ENCODE assay signal across 15 cellular contexts in genomic region chr2:85994897-85995647, GRCh38.
A peak's percentile ranks its signal among the peaks of the same experiment; 100 is the strongest.
DNase-seq lines count a peak whose midpoint lies in the region; ATAC-seq and TF ChIP-seq lines count a peak whose summit lies in the region.
"Had no signal": no experiment of that assay in that cellular context is flagged by ENCODE, and none has a peak within 500 bp of the region (broad histone marks: within the 10 kb centered on the region; RNA-seq: fewer than 3 reads in every experiment).

No MANE protein-coding gene starts in this region.

- H3K9ac ChIP-seq in mammary epithelial cell (ENCODE audit: insufficient read depth, low read length), result no peak overlapping the region

- H3K79me2 ChIP-seq in mammary epithelial cell (ENCODE audit: insufficient read depth, low read length), result no peaks in the 10 kb centered on the region

- H3K36me3 Mint-ChIP-seq in T-cell (no peaks in the 10 kb centered on the region), memory B cell (no peaks in the 10 kb centered on the region)

- H3K4me1 ChIP-seq in breast epithelium, result peaks cover 9 to 11% of the 10 kb centered on the region in 2 donors
- no peaks in the 10 kb centered on the region for H3K4me1 ChIP-seq in mammary epithelial cell (ENCODE audit: insufficient read depth, low read length)
- peaks cover 63 to 68% of the 10 kb centered on the region in 2 donors for H3K4me1 ChIP-seq in thyroid gland
- H3K4me1 ChIP-seq: HAP-1 had no signal

- H3K27ac Mint-ChIP-seq in T-cell (peak overlapping the region; percentile 39 to 43), memory B cell (peak overlapping the region; percentile 84)

- intact Hi-C loops in breast epithelium (cut with DNase I; ENCODE audit: low total_unique reads) (no loop called here), mammary epithelial cell (cut with micrococcal nuclease) (no loop called here), thyroid gland (cut with DNase I) (loop anchor here (10.0 kb wide), 1 partner anchor 90 kb away; no protein-coding TSS in a partner anchor)

- TF ChIP-seq CTCF in breast epithelium (IDR thresholded peaks at IDR 0.05) (no peak), mammary epithelial cell (conservative IDR thresholded peaks at IDR 0.05 in 1 of 2, IDR thresholded peaks at IDR 0.05 in 1 of 2; ENCODE audit: extremely low read depth in 1 of 2, insufficient read depth in 1 of 2, low read depth in 1 of 2, low read length in 2 of 2) (no peak), thyroid gland (IDR thresholded peaks at IDR 0.05) (no peak)

- peaks cover 0 to under 1% (median under 1%) of the 10 kb centered on the region in 3 donors for H3K9me3 Mint-ChIP-seq in T-cell
- H3K9me3 Mint-ChIP-seq in memory B cell, result peaks cover under 1% of the 10 kb centered on the region

- no TSS peak for BruUV-seq in mammary epithelial cell (replicated peaks; lab: Mats Ljungman, UMichigan)

- peaks cover 39 to 63% (median 48%) of the 10 kb centered on the region in 3 donors for H3K4me1 Mint-ChIP-seq in T-cell
- H3K4me1 Mint-ChIP-seq in memory B cell, result peaks cover 47% of the 10 kb centered on the region

- POLR2A ChIA-PET in T-cell (lab: Charles Lee), result interaction anchor here in 1 of 2 donors (0.7 to 0.8 kb wide), 2 partner anchors 85 to 131 kb away, joined by 3 to 7 read pairs; no protein-coding TSS in a partner anchor

- DNase-seq in breast epithelium (ENCODE audit: low spot score in 2 of 2), result peak; percentile 15 to 43
- DNase-seq in mammary epithelial cell, result no peak
- no peak for DNase-seq in T-cell
- no peak for DNase-seq in memory B cell (ENCODE audit: low spot score in 2 of 2)
- DNase-seq in thyroid gland, result no peak
- DNase-seq in NCI-H146 (lab: John Stamatoyannopoulos, UW), result no peak
- no peak for DNase-seq in activated CD4-positive, alpha-beta T cell treated with anti-CD3 and anti-CD28 coated beads, Interleukin-2, amount 50 U/mL, for 48 hours
- DNase-seq in GF-D8 (lab: John Stamatoyannopoulos, UW), result no peak
- DNase-seq: activated CD4-positive, CD25-positive, alpha-beta regulatory T cell treated with anti-CD3 and anti-CD28 coated beads, Interleukin-2, amount 50 U/mL, for 72 hours; activated naive CD4-positive, alpha-beta T cell treated with anti-CD3 and anti-CD28 coated beads, Interleukin-2, amount 50 U/mL, for 16 hours; DMS 273 treated with DMSO at 0.1 percent for 48 hours; mesendoderm; NCI-H446 treated with DMSO at 0.1 percent for 48 hours; substantia nigra had no signal

- no peak overlapping the region for H3K4me2 ChIP-seq in mammary epithelial cell (ENCODE audit: insufficient read depth, low read depth, low read length)

- H3K27me3 Mint-ChIP-seq in T-cell, result no peaks in the 10 kb centered on the region
- no peaks in the 10 kb centered on the region for H3K27me3 Mint-ChIP-seq in memory B cell

- 80% methylated on average over 8 of the region's 8 CpGs for WGBS in mammary epithelial cell (ENCODE audit: low coverage, missing lambda C conversion rate)
- 82 to 85% methylated on average over 8 of the region's 8 CpGs for WGBS in thyroid gland, 2 donors

- H3K4me3 ChIP-seq in breast epithelium, result no peak overlapping the region
- no peak overlapping the region for H3K4me3 ChIP-seq in mammary epithelial cell (replicated peaks in 1 of 3; ENCODE audit: insufficient read depth in 1 of 3, low read depth in 2 of 3, low read length in 3 of 3)
- no peak overlapping the region for H3K4me3 ChIP-seq in thyroid gland (replicated peaks in 1 of 3)
- H3K4me3 ChIP-seq: HAP-1 had no signal

- CTCF ChIA-PET in mammary epithelial cell (lab: Charles Lee; ENCODE audit: low non-redundant PET), result no interaction called here
- CTCF ChIA-PET in T-cell (lab: Charles Lee), result no interaction called here

- TF ChIP-seq POLR2A in breast epithelium (IDR thresholded peaks at IDR 0.05) (no peak), thyroid gland (IDR thresholded peaks at IDR 0.05) (no peak)

- dilution Hi-C loops in mammary epithelial cell (cut with HindIII; ENCODE audit: low sequenced_read_pairs), result loop anchor here (5.0 kb wide), 1 partner anchor 57 kb away; no protein-coding TSS in a partner anchor

- in situ Hi-C loops in mammary epithelial cell (cut with MboI; ENCODE audit: low sequenced_read_pairs in 2 of 2), result no loop called here

- H3K4me3 Mint-ChIP-seq in T-cell (no peak overlapping the region), memory B cell (peak overlapping the region; percentile 39)

- ATAC-seq in T-cell (replicated peaks in 1 of 4) (no peak), memory B cell (ENCODE audit: low read depth) (no peak)

- H3K27me3 ChIP-seq in breast epithelium (no peaks in the 10 kb centered on the region), mammary epithelial cell (ENCODE audit: insufficient read depth, low read length) (no peaks in the 10 kb centered on the region), thyroid gland (no peaks in the 10 kb centered on the region)

- H3K9me3 ChIP-seq in breast epithelium, result no peaks in the 10 kb centered on the region
- no peaks in the 10 kb centered on the region for H3K9me3 ChIP-seq in mammary epithelial cell (replicated peaks; ENCODE audit: insufficient read depth, low read length)
- no peaks in the 10 kb centered on the region for H3K9me3 ChIP-seq in thyroid gland
- H3K9me3 ChIP-seq: HAP-1 had no signal

- H3K27ac ChIP-seq in breast epithelium (peak overlapping the region in 1 of 2 donors; percentile 91), mammary epithelial cell (ENCODE audit: insufficient read depth, low read depth, low read length) (no peak overlapping the region), thyroid gland (peak overlapping the region; percentile 80 to 98 (median 95))

- no peaks in the 10 kb centered on the region for H4K20me1 ChIP-seq in mammary epithelial cell (ENCODE audit: insufficient read depth, low read length)

- H3K36me3 ChIP-seq in breast epithelium, result no peaks in the 10 kb centered on the region
- H3K36me3 ChIP-seq in mammary epithelial cell (ENCODE audit: insufficient read depth, low read length), result no peaks in the 10 kb centered on the region
- H3K36me3 ChIP-seq in thyroid gland, result no peaks in the 10 kb centered on the region
- H3K36me3 ChIP-seq: HAP-1 had no signal

- no peak overlapping the region for H2AFZ ChIP-seq in mammary epithelial cell (ENCODE audit: low read depth, low read length)

Comparison
In these comparisons a context has a peak if more than half of its experiments do, and no peak if none do; other contexts are left out.
1. DNase-seq: peak in breast epithelium (2 of 2); none in mammary epithelial cell (single experiment), T-cell (0 of 34), memory B cell (0 of 2), thyroid gland (0 of 2), NCI-H146 (single experiment), activated CD4-positive, alpha-beta T cell treated with anti-CD3 and anti-CD28 coated beads, Interleukin-2, amount 50 U/mL, for 48 hours (0 of 2) and GF-D8 (single experiment).